Comparison of ENCODE assay signal across 10 cellular contexts in genomic region chr6:12119085-12119588, GRCh38.
A peak's percentile ranks its signal among the peaks of the same experiment; 100 is the strongest.
DNase-seq lines count a peak whose midpoint lies in the region; ATAC-seq, FAIRE-seq and TF ChIP-seq lines count a peak whose summit lies in the region.
"Had no signal": no experiment of that assay in that cellular context is flagged by ENCODE, and none has a peak within 500 bp of the region (broad histone marks: within the 10 kb centered on the region; RNA-seq: fewer than 3 reads in every experiment).

No MANE protein-coding gene starts in this region.

- TF ChIP-seq POLR2A in GM12892 (IDR thresholded peaks at IDR 0.05; ENCODE audit: low read depth, low read length) (no peak; the same call in 1 of the 2 replicates), prostate gland (IDR thresholded peaks at IDR 0.05) (no peak)

- H3K9me3 ChIP-seq in MM.1S (replicated peaks; ENCODE audit: insufficient read depth, low read length) (no peaks in the 10 kb centered on the region), iPS-15b (ENCODE audit: control insufficient read depth, insufficient read depth, low read length) (no peaks in the 10 kb centered on the region), prostate gland (no peaks in the 10 kb centered on the region)

- 28% methylated on average over 2 of the region's 2 CpGs for WGBS in prostate gland

- no peak for TF ChIP-seq CTCF in MM.1S (IDR thresholded peaks at IDR 0.05; ENCODE audit: low read length)
- TF ChIP-seq CTCF in prostate gland (IDR thresholded peaks at IDR 0.05) = no peak
- TF ChIP-seq CTCF in foreskin fibroblast (IDR thresholded peaks at IDR 0.05; ENCODE audit: low read depth, low read length) = no peak

- intact Hi-C loops in prostate gland (cut with DNase I) = no loop called here

- no peak overlapping the region for H3K4me3 ChIP-seq in MM.1S (ENCODE audit: low read length)
- H3K4me3 ChIP-seq in iPS-15b (ENCODE audit: low read depth, low read length) = peak overlapping the region; percentile 14
- no peak overlapping the region for H3K4me3 ChIP-seq in prostate gland
- no peak overlapping the region for H3K4me3 ChIP-seq in foreskin fibroblast (ENCODE audit: low read depth in 1 of 2, low read length in 2 of 2)

- H3K79me2 ChIP-seq in MM.1S (ENCODE audit: low read length) = 0 out of 2 replicates have a peak, but pooled peaks cover 12% of the 10 kb centered on the region

- peaks cover 9% of the 10 kb centered on the region for H3F3A ChIP-seq in MM.1S (ENCODE audit: insufficient read depth, low read length)

- FAIRE-seq in GM12892 (lab: Jason Lieb, UNC) = peak; percentile 97
- FAIRE-seq: bronchial epithelial cell had no signal

- H3K4me1 ChIP-seq in MM.1S (ENCODE audit: low read length) (peaks cover 25% of the 10 kb centered on the region), iPS-15b (ENCODE audit: control insufficient read depth, insufficient read depth, low read length) (no peaks in the 10 kb centered on the region), prostate gland (replicated peaks) (no peaks in the 10 kb centered on the region)

- H3K36me3 ChIP-seq in MM.1S (replicated peaks; ENCODE audit: insufficient read depth, low read length) (peaks cover 9% of the 10 kb centered on the region), iPS-15b (ENCODE audit: control insufficient read depth, insufficient read depth, low read length) (peaks cover 2% of the 10 kb centered on the region), prostate gland (no peaks in the 10 kb centered on the region)

- no peaks in the 10 kb centered on the region for H3K9me2 ChIP-seq in MM.1S (replicated peaks; ENCODE audit: insufficient read depth, low read length)

- H3K27me3 ChIP-seq in MM.1S (replicated peaks; ENCODE audit: insufficient read depth, low read length) (no peaks in the 10 kb centered on the region), iPS-15b (ENCODE audit: control insufficient read depth, insufficient read depth, low read length) (no peaks in the 10 kb centered on the region), prostate gland (replicated peaks; ENCODE audit: insufficient read depth) (no peaks in the 10 kb centered on the region)

- H3K27ac ChIP-seq in MM.1S (ENCODE audit: low read length) (peak overlapping the region; percentile 90), prostate gland (no peak overlapping the region), caudate nucleus (ENCODE audit: low read depth, low read length) (no peak overlapping the region)
- H3K27ac ChIP-seq: HL-60 had no signal

- no peak overlapping the region for H2AFZ ChIP-seq in MM.1S (ENCODE audit: low read length)

- H4K20me1 ChIP-seq in MM.1S (ENCODE audit: insufficient read depth, low read length) = no peaks in the 10 kb centered on the region

- no peak for DNase-seq in GM12892 (ENCODE audit: insufficient read length)
- peak; percentile 94 for DNase-seq in MM.1S
- DNase-seq in prostate gland (ENCODE audit: low spot score) = no peak
- DNase-seq in foreskin fibroblast = no peak
- DNase-seq in caudate nucleus (lab: John Stamatoyannopoulos, UW) = no peak
- DNase-seq in H4 (ENCODE audit: low spot score) = no peak

- peak overlapping the region; percentile 54 for H3K4me2 ChIP-seq in MM.1S (ENCODE audit: low read depth, low read length)

- ATAC-seq in GM21576 (IDR thresholded peaks at IDR 0.05; ENCODE audit: unreplicated experiment) = peak; percentile 51

- H3K9ac ChIP-seq in MM.1S (ENCODE audit: low read length) (peak overlapping the region; percentile 52), iPS-15b (ENCODE audit: low read depth, low read length) (no peak overlapping the region)
